ENCODE assay signal across 8 cellular contexts in genomic region chr4:83454626-83455025, GRCh38. TPM values are rescaled to one million over a fixed set of nuclear protein-coding genes. Genes with fewer than 3 reads are reported as not detected.
A peak's percentile ranks its signal among the peaks of the same experiment; 100 is the strongest.
DNase-seq lines count a peak whose midpoint lies in the region; ATAC-seq and TF ChIP-seq lines count a peak whose summit lies in the region.

No MANE protein-coding gene starts in this region.

- CTCF ChIA-PET in T-cell (lab: Charles Lee) = interaction anchor here in 1 of 2 donors (0.7 to 2.6 kb wide), 5 partner anchors 16 to 420 kb away, joined by 3 to 8 read pairs (median 6); partner anchors contain the start of genes ABRAXAS1 and COPS4

- TF ChIP-seq CTCF in GM12875 (IDR thresholded peaks at IDR 0.05; ENCODE audit: borderline replicate concordance, insufficient read depth, low read depth, low read length) = no peak
- no peak for TF ChIP-seq CTCF in fibroblast of pulmonary artery (IDR thresholded peaks at IDR 0.05; ENCODE audit: low read length, missing control alignments)
- TF ChIP-seq CTCF in omental fat pad (IDR thresholded peaks at IDR 0.05) = no peak

- peaks cover 37% of the 10 kb centered on the region for H3K36me3 Mint-ChIP-seq in T-cell

- peak in 3 of 34 experiments; percentile 2 to 12 (median 2) for DNase-seq in T-cell
- peak; percentile 20 for DNase-seq in fibroblast of pulmonary artery (ENCODE audit: low read depth)
- peak; percentile 22 for DNase-seq in pons (ENCODE audit: low spot score)
- no peak for DNase-seq in omental fat pad (ENCODE audit: low spot score)
- no peak for DNase-seq in DMS 273 (lab: John Stamatoyannopoulos, UW; ENCODE audit: unreplicated experiment)
- DNase-seq in stimulated activated CD4-positive, alpha-beta T cell treated with anti-CD3 and anti-CD28 coated beads, Interleukin-4, amount 100 ng/mL, for 1 hour = no peak

- H3K4me3 Mint-ChIP-seq in T-cell = peak overlapping the region; percentile 98 to 100 (median 100)

- H3K27ac Mint-ChIP-seq in T-cell = peak overlapping the region; percentile 100

- no peak for ATAC-seq in T-cell (replicated peaks in 1 of 4)
- no peak for ATAC-seq in omental fat pad (ENCODE audit: low FRiP score)
- ATAC-seq in HG02870 (IDR thresholded peaks at IDR 0.05; ENCODE audit: unreplicated experiment) = no peak

- peaks cover 48 to 65% (median 62%) of the 10 kb centered on the region in 3 donors for H3K4me1 Mint-ChIP-seq in T-cell

- no peaks in the 10 kb centered on the region for H3K27me3 Mint-ChIP-seq in T-cell

- POLR2A ChIA-PET in T-cell (lab: Charles Lee) = interaction anchor here (0.6 to 1.7 kb wide), 4 partner anchors 31 to 558 kb away, joined by 3 to 6 read pairs (median 4); partner anchors contain the start of gene ABRAXAS1 (in 1 of the 2)

- H3K9me3 Mint-ChIP-seq in T-cell = no peaks in the 10 kb centered on the region

- H3K4me3 ChIP-seq in GM12875 (ENCODE audit: low read depth, low read length) (peak overlapping the region; percentile 83), fibroblast of pulmonary artery (replicated peaks; ENCODE audit: low read depth, low read length) (peak overlapping the region; percentile 95)

RNA-seq across cellular contexts. Expression of gene HELQ, which starts 1.0 kb away (rescaled TPM):
- total RNA-seq in T-cell (10 to 100 TPM; 30.6 to 36.3 (median 34.9) TPM), omental fat pad (10 to 100 TPM; 13.5 to 20.0 (median 17.0) TPM)

RNA-seq across cellular contexts. Expression of gene MRPS18C, which starts 1.2 kb away (rescaled TPM):
- total RNA-seq in T-cell (10 to 100 TPM; 11.1 to 36.2 (median 32.9) TPM), omental fat pad (10 to 100 TPM; 12.3 to 29.6 (median 23.9) TPM)

RNA-seq across cellular contexts. Expression of gene ABRAXAS1, which starts 30.3 kb away (rescaled TPM):
- total RNA-seq in T-cell (10 to 100 TPM; 18.8 to 41.7 (median 28.6) TPM), omental fat pad (10 to 100 TPM in 3 of 4 donors, 1 to 10 TPM in 1; 7.8 to 19.9 (median 11.1) TPM)

Comparison
In these comparisons a context has a peak if more than half of its experiments do, and no peak if none do; other contexts are left out.
1. DNase-seq: peak in fibroblast of pulmonary artery (single experiment) and pons (single experiment); none in omental fat pad (single experiment), DMS 273 (single experiment) and stimulated activated CD4-positive, alpha-beta T cell treated with anti-CD3 and anti-CD28 coated beads, Interleukin-4, amount 100 ng/mL, for 1 hour (single experiment).